In genomic region chr1:70659891-70660290, GRCh38 we compare ENCODE assay signal across 31 cellular contexts.
"Had no signal": no experiment of that assay in that cellular context is flagged by ENCODE, and none has a peak within 500 bp of the region (broad histone marks: within the 10 kb centered on the region; RNA-seq: fewer than 3 reads in every experiment).

No MANE protein-coding gene starts in this region.

- H3K9ac ChIP-seq: neural progenitor cell, parathyroid adenoma had no signal

- H3K27ac ChIP-seq: neural progenitor cell, ovary, parathyroid adenoma, psoas muscle, skin epidermis, spleen, suprapubic skin, testis, tibial artery, transverse colon, upper lobe of right lung, uterus had no signal

- H3K27me3 Mint-ChIP-seq: progenitor cell of endocrine pancreas; stimulated activated memory B cell treated with anti-CD40 and anti-IgM and Interleukin-4, amounts not matched to agents 10 μg/mL and 1 μg/mL and 100 μg/mL, for 72 hours; stimulated activated naive CD8-positive, alpha-beta T cell treated with anti-CD3 and anti-CD28 coated beads, Interleukin-15, amount 100 ng/mL, for 72 hours; type B pancreatic cell had no signal

- H3K27ac Mint-ChIP-seq: natural killer cell; nephron; neural progenitor cell; progenitor cell of endocrine pancreas; stimulated activated memory B cell treated with anti-CD40 and anti-IgM and Interleukin-4, amounts not matched to agents 10 μg/mL and 1 μg/mL and 100 μg/mL, for 72 hours; stimulated activated naive CD8-positive, alpha-beta T cell treated with anti-CD3 and anti-CD28 coated beads, Interleukin-15, amount 100 ng/mL, for 72 hours; type B pancreatic cell had no signal

- H3K4me3 ChIP-seq: neural progenitor cell, ovary, psoas muscle, skin epidermis, smooth muscle cell, spleen, suprapubic skin, testis, tibial artery, transverse colon, upper lobe of right lung, uterus had no signal

- H3K9me3 Mint-ChIP-seq: natural killer cell, nephron, neural progenitor cell, type B pancreatic cell had no signal

- ATAC-seq: natural killer cell; psoas muscle; right cardiac atrium; sciatic nerve; stimulated activated memory B cell treated with anti-CD40 and anti-IgM and Interleukin-4, amounts not matched to agents 10 μg/mL and 1 μg/mL and 100 μg/mL, for 72 hours; stimulated activated naive CD8-positive, alpha-beta T cell treated with anti-CD3 and anti-CD28 coated beads, Interleukin-15, amount 100 ng/mL, for 72 hours; stimulated activated naive CD8-positive, alpha-beta T cell treated with anti-CD3 and anti-CD28 coated beads, Interleukin-15, Interleukin-2, amounts not matched to agents 100 U/mL and 50 U/mL, for 24 hours; upper lobe of right lung had no signal

- H3K36me3 Mint-ChIP-seq: natural killer cell; neural progenitor cell; stimulated activated memory B cell treated with anti-CD40 and anti-IgM and Interleukin-4, amounts not matched to agents 10 μg/mL and 1 μg/mL and 100 μg/mL, for 72 hours; type B pancreatic cell had no signal

- DNase-seq: natural killer cell; occipital lobe; ovary; posterior cingulate gyrus; psoas muscle; right cardiac atrium; spleen; stimulated activated CD4-positive, alpha-beta T cell treated with anti-CD3 and anti-CD28 coated beads, Interleukin-12 subunit alpha, Interleukin-12 subunit beta, amount 100 ng/mL, for 4 hours; stimulated activated CD4-positive, alpha-beta T cell treated with anti-CD3 and anti-CD28 coated beads, Interleukin-1b, Interleukin-23, amount 100 ng/mL, for 48 hours; stimulated activated CD4-positive, alpha-beta T cell treated with anti-CD3 and anti-CD28 coated beads, Interleukin-4, amount 100 ng/mL, for 1 hour; stimulated activated CD4-positive, alpha-beta T cell treated with anti-CD3 and anti-CD28 coated beads, Interleukin-4, amount 100 ng/mL, for 4 hours; stimulated activated CD8-positive, alpha-beta memory T cell treated with anti-CD3 and anti-CD28 coated beads, Interleukin-4, amount 100 ng/mL, for 48 hours; stimulated activated naive CD4-positive, alpha-beta T cell; stimulated activated naive CD8-positive, alpha-beta T cell treated with anti-CD3 and anti-CD28 coated beads, Interleukin-15, amount 100 ng/mL, for 72 hours; stimulated activated naive CD8-positive, alpha-beta T cell treated with anti-CD3 and anti-CD28 coated beads, Interleukin-15, Interleukin-2, amounts not matched to agents 100 U/mL and 50 U/mL, for 24 hours; substantia nigra; testis; tibial artery; transverse colon; upper lobe of right lung; uterus had no signal

- H3K4me1 Mint-ChIP-seq: natural killer cell; nephron; neural progenitor cell; stimulated activated memory B cell treated with anti-CD40 and anti-IgM and Interleukin-4, amounts not matched to agents 10 μg/mL and 1 μg/mL and 100 μg/mL, for 72 hours; stimulated activated naive CD8-positive, alpha-beta T cell treated with anti-CD3 and anti-CD28 coated beads, Interleukin-15, amount 100 ng/mL, for 72 hours had no signal

- H2AFZ ChIP-seq: neural progenitor cell, parathyroid adenoma had no signal

- H3K79me2 ChIP-seq: parathyroid adenoma had no signal

- H3K27me3 ChIP-seq: neural progenitor cell, ovary, spleen, suprapubic skin, testis, tibial artery, transverse colon, upper lobe of right lung, uterus had no signal

- H3K36me3 ChIP-seq: neural progenitor cell, ovary, spleen, suprapubic skin, tibial artery, transverse colon, upper lobe of right lung, uterus had no signal

- H3K9me3 ChIP-seq: ovary, psoas muscle, suprapubic skin, testis, tibial artery, transverse colon, upper lobe of right lung, uterus had no signal

- H3K4me1 ChIP-seq: neural progenitor cell, parathyroid adenoma, psoas muscle, spleen, suprapubic skin, testis, tibial artery, transverse colon, upper lobe of right lung, uterus had no signal

- H3K4me3 Mint-ChIP-seq: natural killer cell; nephron; neural progenitor cell; stimulated activated memory B cell treated with anti-CD40 and anti-IgM and Interleukin-4, amounts not matched to agents 10 μg/mL and 1 μg/mL and 100 μg/mL, for 72 hours; stimulated activated naive CD8-positive, alpha-beta T cell treated with anti-CD3 and anti-CD28 coated beads, Interleukin-15, amount 100 ng/mL, for 72 hours; type B pancreatic cell had no signal

- H3K4me2 ChIP-seq: neural progenitor cell, smooth muscle cell had no signal
